8 cellular contexts compared by ENCODE assay signal in the genomic region with DNA sequence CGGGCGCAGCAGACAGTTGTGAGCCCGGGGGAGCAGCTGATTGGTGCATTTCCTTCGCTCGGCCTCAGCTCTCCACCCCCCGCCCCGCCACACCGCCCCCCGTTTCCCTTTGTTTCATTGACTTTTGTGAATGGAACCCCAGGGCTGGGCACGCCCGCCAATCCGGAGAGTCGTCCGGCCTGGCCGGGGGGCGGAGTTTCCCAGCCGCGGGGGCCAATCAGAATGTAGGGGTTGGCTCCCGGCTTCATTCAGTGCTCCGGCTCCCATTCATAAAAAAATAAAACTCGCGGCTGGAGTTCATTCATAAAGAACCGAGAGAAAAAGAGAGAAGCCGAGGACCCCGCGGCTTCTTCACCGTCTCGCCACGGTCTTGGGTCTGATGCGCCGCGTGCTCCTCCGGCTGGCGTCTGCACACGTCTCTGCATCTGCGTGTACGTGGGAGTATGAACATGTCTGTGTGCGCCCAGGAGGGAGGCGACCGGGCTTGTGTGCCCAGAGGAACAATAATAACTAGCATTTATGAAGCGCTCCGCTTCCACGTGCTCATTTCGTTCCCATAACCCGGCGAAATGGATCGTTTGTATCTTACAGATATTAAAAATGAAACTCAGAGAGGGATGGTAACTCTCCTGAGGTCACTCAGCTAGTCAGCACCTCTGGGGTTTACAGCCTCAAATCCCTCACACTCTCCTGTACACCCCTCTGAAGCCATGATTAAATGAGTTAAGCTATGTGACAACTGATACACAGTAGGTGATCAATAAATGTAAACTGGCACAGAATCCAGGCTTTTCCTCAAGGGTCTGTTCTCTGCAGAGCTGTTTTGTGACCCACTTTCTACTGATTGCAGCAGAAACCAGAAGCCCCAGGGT. TPM values are rescaled to one million over a fixed set of nuclear protein-coding genes. Genes with fewer than 3 reads are reported as not detected.
A peak's percentile ranks its signal among the peaks of the same experiment; 100 is the strongest.
DNase-seq lines count a peak whose midpoint lies in the region; ATAC-seq, FAIRE-seq and TF ChIP-seq lines count a peak whose summit lies in the region.

A gene (minus strand): TSS at position 24 of the 872 bp plus-strand sequence. CDS start 723 bp downstream, outside the sequence.

- H3K27me3 Mint-ChIP-seq in astrocyte (ENCODE audit: low read depth, unreplicated experiment), result peaks cover 37% of the 10 kb centered on the region

- peaks cover 18% of the 10 kb centered on the region for H3K4me1 Mint-ChIP-seq in astrocyte (ENCODE audit: low read depth, unreplicated experiment)

- peak within 1 kb of the TSS; percentile 81 for H3K27ac ChIP-seq in astrocyte (ENCODE audit: low read depth, low read length)
- no peak within 1 kb of the TSS for H3K27ac ChIP-seq in right cardiac atrium (ENCODE audit: low read length)

- ATAC-seq in HG02798 (IDR thresholded peaks at IDR 0.05; ENCODE audit: poor library complexity, unreplicated experiment), result peak; percentile 89
- ATAC-seq in right cardiac atrium, result peak; percentile 93 to 95

- H3K4me1 ChIP-seq in astrocyte (ENCODE audit: insufficient read depth, low read length) (peaks cover 26% of the 10 kb centered on the region), right cardiac atrium (ENCODE audit: control insufficient read depth, insufficient read depth, low read length) (peaks cover 7% of the 10 kb centered on the region)

- peak within 1 kb of the TSS; percentile 88 for H3K4me3 Mint-ChIP-seq in astrocyte (ENCODE audit: unreplicated experiment)

- TF ChIP-seq CTCF in astrocyte (IDR thresholded peaks at IDR 0.05; ENCODE audit: insufficient read depth, low read depth, low read length), result no peak

- H3K9me3 ChIP-seq in astrocyte (ENCODE audit: insufficient read depth, low read depth, low read length) (no peaks in the 10 kb centered on the region), right cardiac atrium (ENCODE audit: control insufficient read depth, low read length) (no peaks in the 10 kb centered on the region)

- peaks cover 1% of the 10 kb centered on the region for H3K36me3 Mint-ChIP-seq in astrocyte (ENCODE audit: low read depth, unreplicated experiment)

- intact Hi-C loops in right cardiac atrium (cut with DNase I), result no loop called here

- peak within 1 kb of the TSS; percentile 90 for H3K9ac ChIP-seq in astrocyte (ENCODE audit: low read length)

- H3K4me3 ChIP-seq in GM08714 (ENCODE audit: low read length), result peak within 1 kb of the TSS; percentile 70
- peak within 1 kb of the TSS; percentile 78 for H3K4me3 ChIP-seq in astrocyte (ENCODE audit: insufficient read depth, low read depth, low read length)
- peak within 1 kb of the TSS; percentile 88 for H3K4me3 ChIP-seq in right cardiac atrium (ENCODE audit: low read length)

- no peaks in the 10 kb centered on the region for H3K36me3 ChIP-seq in astrocyte (ENCODE audit: insufficient read depth, low read length)

- peaks cover 5% of the 10 kb centered on the region for H3K79me2 ChIP-seq in astrocyte (ENCODE audit: insufficient read depth, low read length)

- under 1% methylated on average over 47 of the region's 47 CpGs for WGBS in right cardiac atrium

- H4K20me1 ChIP-seq in astrocyte (ENCODE audit: insufficient read depth, low read length), result no peaks in the 10 kb centered on the region

- peak within 1 kb of the TSS; percentile 96 for H3K27ac Mint-ChIP-seq in astrocyte (ENCODE audit: unreplicated experiment)

- H3K4me2 ChIP-seq in astrocyte (ENCODE audit: low read length), result peak within 1 kb of the TSS; percentile 90

- H3K27me3 ChIP-seq in astrocyte (ENCODE audit: insufficient read depth, low read length) (peaks cover 3% of the 10 kb centered on the region), right cardiac atrium (ENCODE audit: control insufficient read depth, insufficient read depth) (no peaks in the 10 kb centered on the region)

- H3K9me3 Mint-ChIP-seq in astrocyte (ENCODE audit: unreplicated experiment), result no peaks in the 10 kb centered on the region

- DNase-seq in NCI-H146 (lab: John Stamatoyannopoulos, UW) (peak; percentile 93), T-helper 22 cell (ENCODE audit: low read depth) (peak; percentile 75), astrocyte (ENCODE audit: low read depth) (peak; percentile 82), right cardiac atrium (peak; percentile 93 to 97 (median 96)), pulmonary artery endothelial cell (ENCODE audit: low read depth, low spot score) (peak; percentile 66), urothelium cell line (ENCODE audit: low spot score) (peak; percentile 98)

- FAIRE-seq in astrocyte (lab: Jason Lieb, UNC) (no peak), urothelium cell line (lab: Jason Lieb, UNC) (peak; percentile 87)

- H2AFZ ChIP-seq in astrocyte (ENCODE audit: low read depth, low read length), result peak within 1 kb of the TSS; percentile 88

RNA-seq across cellular contexts. Expression of the gene that starts here (rescaled TPM):
- 10.6 and 11.4 TPM in 2 replicates for total RNA-seq in astrocyte
- total RNA-seq in right cardiac atrium, result 1 to 10 TPM in 1 of 4 donors, under 1 TPM in 2, not detected in 1; 0.14 to 2.1 (median 0.59) TPM
- 0.27 TPM for polyA plus RNA-seq in right cardiac atrium
- 8.2 and 8.6 TPM in 2 replicates for total RNA-seq in pulmonary artery endothelial cell
